ENCODE assay signal across 8 cellular contexts in the genomic region with DNA sequence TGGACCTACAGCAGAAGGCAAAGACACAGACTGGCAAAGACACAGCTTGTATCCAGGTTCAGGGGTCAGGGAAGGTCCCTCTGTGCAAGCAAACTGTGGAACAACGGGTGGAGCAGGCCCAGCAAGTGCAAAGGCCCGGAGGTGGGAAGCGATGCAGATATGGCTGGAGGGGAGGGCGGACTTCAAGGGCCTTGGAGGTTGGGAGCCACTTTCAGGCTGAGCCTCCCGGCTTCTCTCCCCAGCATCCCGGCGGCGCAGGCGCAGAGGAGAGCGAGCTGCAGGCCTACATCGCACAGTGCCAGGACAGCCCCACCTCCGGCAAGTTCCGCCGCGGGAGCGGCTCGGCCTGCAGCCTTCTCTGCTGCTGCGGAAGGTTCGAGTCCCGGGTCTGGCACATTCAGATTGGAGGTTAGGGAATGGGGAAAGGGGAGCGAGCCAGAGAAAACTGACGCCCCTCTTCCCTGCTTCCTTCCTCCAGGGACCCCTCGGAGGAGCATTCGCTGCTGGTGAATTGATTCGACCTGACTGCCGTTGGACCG. TPM values are rescaled to one million over a fixed set of nuclear protein-coding genes. Genes with fewer than 3 reads are reported as not detected.
DNase-seq lines count a peak whose midpoint lies in the region; ATAC-seq and TF ChIP-seq lines count a peak whose summit lies in the region.

No MANE protein-coding gene starts in this region.

- peaks cover 3% of the 10 kb centered on the region for H3K36me3 ChIP-seq in H7 (replicated peaks; ENCODE audit: control insufficient read depth, insufficient read depth, low read length)

- H3K9me3 Mint-ChIP-seq in activated T-cell treated with anti-CD3 and anti-CD28 coated beads, Interleukin-2, amount 50 U/mL, for 72 hours = no peaks in the 10 kb centered on the region

- no peaks in the 10 kb centered on the region for H3K27me3 Mint-ChIP-seq in activated T-cell treated with anti-CD3 and anti-CD28 coated beads, Interleukin-2, amount 50 U/mL, for 72 hours (ENCODE audit: low read depth)

- peaks cover 1 to 4% of the 10 kb centered on the region in 2 donors for H3K36me3 Mint-ChIP-seq in activated T-cell treated with anti-CD3 and anti-CD28 coated beads, Interleukin-2, amount 50 U/mL, for 72 hours (ENCODE audit: insufficient read depth in 2 of 2)

- DNase-seq in H7 (peak; percentile 75), head of caudate nucleus (peak in 39 of 42 donors; percentile 26 to 78 (median 61)), omental fat pad (ENCODE audit: low spot score) (no peak), NCI-H1092 treated with DMSO at 0.1 percent for 48 hours (lab: John Stamatoyannopoulos, UW) (no peak), NCI-H82 treated with DMSO at 0.1 percent for 48 hours (lab: John Stamatoyannopoulos, UW; ENCODE audit: unreplicated experiment) (no peak), SIG-M5 treated with dmso at 0.1 percent for 504 hours (lab: John Stamatoyannopoulos, UW; ENCODE audit: unreplicated experiment) (no peak), UCSD-AML1 (lab: John Stamatoyannopoulos, UW; ENCODE audit: unreplicated experiment) (no peak)
- no peak for DNase-seq in activated T-cell treated with anti-CD3 and anti-CD28 coated beads, Interleukin-2, amount 50 U/mL, for 72 hours

- peak overlapping the region; percentile 90 for H3K4me3 ChIP-seq in H7 (ENCODE audit: insufficient read depth, low read depth, low read length)

- intact Hi-C loops in head of caudate nucleus (cut with DNase I) = no loop called here

- H3K27ac Mint-ChIP-seq in activated T-cell treated with anti-CD3 and anti-CD28 coated beads, Interleukin-2, amount 50 U/mL, for 72 hours = no peak overlapping the region

- H3K4me1 Mint-ChIP-seq in activated T-cell treated with anti-CD3 and anti-CD28 coated beads, Interleukin-2, amount 50 U/mL, for 72 hours (ENCODE audit: low read depth) = peaks cover 20% of the 10 kb centered on the region

- H3K27me3 ChIP-seq in H7 (ENCODE audit: control insufficient read depth, insufficient read depth, low read length) = no peaks in the 10 kb centered on the region

- ATAC-seq in activated T-cell treated with anti-CD3 and anti-CD28 coated beads, Interleukin-2, amount 50 U/mL, for 72 hours (replicated peaks in 1 of 2) = no peak
- ATAC-seq in omental fat pad (ENCODE audit: low FRiP score) = peak; percentile 23

- TF ChIP-seq CTCF in omental fat pad (IDR thresholded peaks at IDR 0.05) = no peak

- peak overlapping the region; percentile 94 to 99 for H3K4me3 Mint-ChIP-seq in activated T-cell treated with anti-CD3 and anti-CD28 coated beads, Interleukin-2, amount 50 U/mL, for 72 hours

RNA-seq across cellular contexts. Expression of gene PNPLA6, which starts 2.2 kb away (rescaled TPM):
- 87.4 and 114 TPM in 2 replicates for total RNA-seq in H7 (2014; rRNA removed; shearing (Covaris generic))
- total RNA-seq in activated T-cell treated with anti-CD3 and anti-CD28 coated beads, Interleukin-2, amount 50 U/mL, for 72 hours = 100 to 1,000 TPM; 102 to 144 TPM
- total RNA-seq in omental fat pad = 10 to 100 TPM; 50.3 to 92.4 (median 64.6) TPM

RNA-seq across cellular contexts. Expression of gene MCOLN1, which starts 10.9 kb away (rescaled TPM):
- total RNA-seq in H7 (2014; rRNA removed; shearing (Covaris generic)) = 6.8 and 6.9 TPM in 2 replicates
- total RNA-seq in activated T-cell treated with anti-CD3 and anti-CD28 coated beads, Interleukin-2, amount 50 U/mL, for 72 hours = 10 to 100 TPM in 1 of 2 donors, 1 to 10 TPM in 1; 9.5 to 11.8 TPM
- total RNA-seq in omental fat pad = 10 to 100 TPM; 24.5 to 41.1 (median 31.9) TPM

RNA-seq across cellular contexts. Expression of gene ZNF358, which starts 17.4 kb away (rescaled TPM):
- total RNA-seq in H7 (2014; rRNA removed; shearing (Covaris generic)) = 52.1 and 54.8 TPM in 2 replicates
- 10 to 100 TPM; 13.6 to 14.1 TPM for total RNA-seq in activated T-cell treated with anti-CD3 and anti-CD28 coated beads, Interleukin-2, amount 50 U/mL, for 72 hours
- 10 to 100 TPM; 31.9 to 49.8 (median 36.6) TPM for total RNA-seq in omental fat pad

RNA-seq across cellular contexts. Expression of gene PEX11G, which starts 44.5 kb away (rescaled TPM):
- total RNA-seq in H7 (2014; rRNA removed; shearing (Covaris generic)) = 2.4 and 3.5 TPM in 2 replicates
- total RNA-seq in activated T-cell treated with anti-CD3 and anti-CD28 coated beads, Interleukin-2, amount 50 U/mL, for 72 hours = 1 to 10 TPM; 1.1 to 3.4 TPM
- 1 to 10 TPM; 4.4 to 9.9 (median 4.7) TPM for total RNA-seq in omental fat pad

Comparison
In these comparisons a context has a peak if more than half of its experiments do, and no peak if none do; other contexts are left out.
1. DNase-seq: peak in H7 (single experiment) and head of caudate nucleus (39 of 42); none in activated T-cell treated with anti-CD3 and anti-CD28 coated beads, Interleukin-2, amount 50 U/mL, for 72 hours (0 of 2), omental fat pad (single experiment), NCI-H1092 treated with DMSO at 0.1 percent for 48 hours (single experiment), NCI-H82 treated with DMSO at 0.1 percent for 48 hours (single experiment), SIG-M5 treated with dmso at 0.1 percent for 504 hours (single experiment) and UCSD-AML1 (single experiment).